13 cellular contexts compared by ENCODE assay signal in the genomic region with DNA sequence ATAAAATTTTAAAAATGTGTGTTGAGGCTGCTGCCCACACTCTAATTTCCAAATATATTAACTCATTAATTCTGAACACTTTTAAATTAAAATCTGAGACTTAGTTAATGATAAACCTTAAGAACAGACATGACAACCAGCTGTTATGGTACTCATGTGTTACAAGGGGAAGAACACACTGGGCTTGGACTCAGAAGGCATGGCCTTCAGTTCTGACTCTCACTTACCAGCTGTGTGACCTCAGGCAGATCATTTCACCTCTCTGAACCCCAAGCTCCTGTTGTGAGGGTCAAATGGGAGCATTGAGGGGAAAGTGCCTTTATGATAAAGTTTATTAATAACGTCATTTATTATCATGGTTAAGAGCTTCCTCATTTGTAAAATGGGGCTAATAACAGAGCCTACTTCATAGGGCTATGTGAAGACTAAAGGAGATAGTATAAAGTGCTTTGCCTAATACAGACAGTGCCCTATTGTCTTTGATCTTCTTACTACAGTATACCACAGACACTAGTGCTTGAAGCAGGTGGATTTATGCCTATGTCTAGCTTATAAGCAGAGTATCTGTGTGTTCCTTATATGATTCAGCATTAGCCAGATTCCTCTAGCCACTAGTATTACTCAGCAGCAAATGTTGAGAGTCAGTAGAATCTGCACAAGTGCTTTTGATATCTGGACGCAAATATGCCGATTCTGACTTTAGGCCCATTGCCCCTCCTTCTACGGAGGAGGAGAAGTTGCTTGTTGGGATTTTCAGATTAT.
DNase-seq lines count a peak whose midpoint lies in the region; ATAC-seq, FAIRE-seq and TF ChIP-seq lines count a peak whose summit lies in the region.
"Had no signal": no experiment of that assay in that cellular context is flagged by ENCODE, and none has a peak within 500 bp of the region (broad histone marks: within the 10 kb centered on the region; RNA-seq: fewer than 3 reads in every experiment).

No MANE protein-coding gene starts in this region.

- no peaks in the 10 kb centered on the region for H3K27me3 ChIP-seq in GM12878 (replicated peaks in 1 of 2; ENCODE audit: control insufficient read depth in 2 of 2, insufficient read depth in 2 of 2, low read length in 1 of 2)
- H3K27me3 ChIP-seq: ovary had no signal

- peak; percentile 50 for ATAC-seq in GM18867 (IDR thresholded peaks at IDR 0.05; ENCODE audit: unreplicated experiment)
- ATAC-seq in GM21576 (IDR thresholded peaks at IDR 0.05; ENCODE audit: unreplicated experiment): peak; percentile 42
- peak; percentile 39 for ATAC-seq in HG03103 (IDR thresholded peaks at IDR 0.05; ENCODE audit: low read depth, unreplicated experiment)
- ATAC-seq in GM12878: peak; percentile 66
- ATAC-seq in left colon: no peak

- POLR2A ChIA-PET in GM12878 (lab: Charles Lee) (no interaction called here), OCI-LY7 (lab: Charles Lee) (interaction anchor here (0.5 kb wide), 1 partner anchor 45 kb away, joined by 3 read pairs; no protein-coding TSS in a partner anchor)

- TF ChIP-seq CTCF in GM12878 (IDR thresholded peaks at IDR 0.05 in 2 of 3, conservative IDR thresholded peaks at IDR 0.05 in 1 of 3; ENCODE audit: control insufficient read depth in 2 of 3, extremely low read depth in 1 of 3, insufficient read depth in 1 of 3, low read depth in 3 of 3, low read length in 3 of 3) (no peak), OCI-LY7 (conservative IDR thresholded peaks at IDR 0.05; ENCODE audit: low read length) (no peak)

- H3K4me2 ChIP-seq in GM12878 (ENCODE audit: control insufficient read depth, insufficient read depth) (no peak overlapping the region), OCI-LY7 (ENCODE audit: low read length) (no peak overlapping the region)

- TF ChIP-seq EP300 in GM12878 (IDR thresholded peaks at IDR 0.05; ENCODE audit: borderline replicate concordance in 1 of 2, control insufficient read depth in 1 of 2, low read depth in 2 of 2, low read length in 2 of 2): no peak

- FAIRE-seq in GM12878 (lab: Jason Lieb, UNC): no peak

- SMC1A ChIA-PET in GM12878 (lab: Charles Lee; ENCODE audit: uncharacterized antibody, unreplicated experiment): interaction anchor here (0.8 to 1.8 kb wide), 4 partner anchors 10 to 89 kb away, joined by 3 to 10 read pairs (median 6); no protein-coding TSS in a partner anchor

- RAD21 ChIA-PET in GM12878 (lab: Charles Lee; ENCODE audit: unreplicated experiment): interaction anchor here (1.5 kb wide), 1 partner anchor 206 kb away, joined by 3 read pairs; no protein-coding TSS in a partner anchor

- H4K20me1 ChIP-seq in GM12878 (ENCODE audit: control insufficient read depth, insufficient read depth) (no peaks in the 10 kb centered on the region), OCI-LY7 (ENCODE audit: insufficient read depth, low read length) (no peaks in the 10 kb centered on the region)

- H3K4me1 ChIP-seq in GM12878 (ENCODE audit: control insufficient read depth, insufficient read depth, low read length) (peaks cover 8% of the 10 kb centered on the region), OCI-LY7 (ENCODE audit: insufficient read depth, low read length, poor library complexity, severe bottlenecking) (no peaks in the 10 kb centered on the region)

- 30% methylated on average over 4 of the region's 4 CpGs for WGBS in GM12878 (ENCODE audit: insufficient coverage, insufficient replicate concordance, low lambda C conversion rate, missing lambda C conversion rate)

- H3K9me2 ChIP-seq in OCI-LY7 (ENCODE audit: insufficient read depth, low read length): no peaks in the 10 kb centered on the region

- H2AFZ ChIP-seq in GM12878 (ENCODE audit: control insufficient read depth, low read depth, low read length) (no peak overlapping the region), OCI-LY7 (ENCODE audit: low read length) (no peak overlapping the region)

- TF ChIP-seq RAD21 in GM12878 (IDR thresholded peaks at IDR 0.05; ENCODE audit: insufficient read depth, low read depth, low read length): no peak

- H3K4me3 ChIP-seq in GM12878 (no peak overlapping the region), OCI-LY7 (ENCODE audit: low read depth, low read length, poor library complexity, severe bottlenecking) (no peak overlapping the region)
- H3K4me3 ChIP-seq: ovary had no signal

- H3K9me3 ChIP-seq in GM12878 (replicated peaks; ENCODE audit: control insufficient read depth, insufficient read depth, low read length): peaks cover 2% of the 10 kb centered on the region; the same call in 1 of the 3 replicates
- H3K9me3 ChIP-seq in OCI-LY7 (ENCODE audit: low read length): no peaks in the 10 kb centered on the region
- H3K9me3 ChIP-seq: ovary had no signal

- intact Hi-C loops in GM12878 (cut with micrococcal nuclease; ENCODE audit: unreplicated experiment) (no loop called here), left colon (cut with DNase I, micrococcal nuclease) (no loop called here), OCI-LY7 (cut with micrococcal nuclease; ENCODE audit: unreplicated experiment) (no loop called here)

- H3K27ac ChIP-seq in GM12878 (ENCODE audit: control insufficient read depth, insufficient read depth) (no peak overlapping the region; the same call in 1 of the 2 replicates), OCI-LY7 (ENCODE audit: low read depth, low read length, poor library complexity, severe bottlenecking) (no peak overlapping the region)
- H3K27ac ChIP-seq: ovary had no signal

- CTCF ChIA-PET in GM12878 (lab: Yijun Ruan, JAX) (interaction anchor here (0.9 to 1.2 kb wide), 2 partner anchors 55 to 206 kb away, joined by 3 read pairs; no protein-coding TSS in a partner anchor), OCI-LY7 (lab: Charles Lee; ENCODE audit: unreplicated experiment) (no interaction called here)

- in situ Hi-C loops in GM12878 (cut with MboI): no loop called here

- TF ChIP-seq POLR2A in GM12878 (IDR thresholded peaks at IDR 0.05; ENCODE audit: low read depth, low read length): no peak

- H3K79me2 ChIP-seq in GM12878 (ENCODE audit: control insufficient read depth, insufficient read depth, low read length) (no peaks in the 10 kb centered on the region), OCI-LY7 (ENCODE audit: insufficient read depth, low read depth, low read length) (no peaks in the 10 kb centered on the region)

- DNase-seq in GM12878 (ENCODE audit: low read depth, low spot score): no peak
- no peak for DNase-seq in DMS114 treated with DMSO at 0.1 percent for 48 hours (lab: John Stamatoyannopoulos, UW; ENCODE audit: unreplicated experiment)
- no peak for DNase-seq in left colon
- no peak for DNase-seq in OCI-LY7 (ENCODE audit: low spot score)
- no peak for DNase-seq in HUDEP-2 (lab: John Stamatoyannopoulos, UW; ENCODE audit: unreplicated experiment in 76 of 76)
- DNase-seq: activated CD4-positive, alpha-beta T cell treated with anti-CD3 and anti-CD28 coated beads, Interleukin-2, amount 50 U/mL, for 4 hours; activated naive CD4-positive, alpha-beta T cell; AML-193; ovary; T-helper 1 cell had no signal

- H3K9ac ChIP-seq in GM12878 (ENCODE audit: control insufficient read depth, insufficient read depth, low read length): no peak overlapping the region

- no TSS peak for BruUV-seq in GM12878 (replicated peaks; lab: Mats Ljungman, UMichigan)
- no TSS peak for BruUV-seq in OCI-LY7 (replicated peaks; lab: Mats Ljungman, UMichigan)

- H3K36me3 ChIP-seq in GM12878 (ENCODE audit: control insufficient read depth in 2 of 2, insufficient read depth in 2 of 2, low read length in 1 of 2): peaks cover 6 to 26% of the 10 kb centered on the region in 2 experiments
- no peaks in the 10 kb centered on the region for H3K36me3 ChIP-seq in OCI-LY7 (ENCODE audit: insufficient read depth, low read length)
- H3K36me3 ChIP-seq: ovary had no signal

TF ChIP-seq in GM12878, 131 proteins besides CTCF, POLR2A, EP300 and RAD21:
- TF ChIP-seq, protein P1, sequence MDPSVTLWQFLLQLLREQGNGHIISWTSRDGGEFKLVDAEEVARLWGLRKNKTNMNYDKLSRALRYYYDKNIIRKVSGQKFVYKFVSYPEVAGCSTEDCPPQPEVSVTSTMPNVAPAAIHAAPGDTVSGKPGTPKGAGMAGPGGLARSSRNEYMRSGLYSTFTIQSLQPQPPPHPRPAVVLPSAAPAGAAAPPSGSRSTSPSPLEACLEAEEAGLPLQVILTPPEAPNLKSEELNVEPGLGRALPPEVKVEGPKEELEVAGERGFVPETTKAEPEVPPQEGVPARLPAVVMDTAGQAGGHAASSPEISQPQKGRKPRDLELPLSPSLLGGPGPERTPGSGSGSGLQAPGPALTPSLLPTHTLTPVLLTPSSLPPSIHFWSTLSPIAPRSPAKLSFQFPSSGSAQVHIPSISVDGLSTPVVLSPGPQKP (IDR thresholded peaks at IDR 0.05; ENCODE audit: low read depth, low read length): no peak
- TF ChIP-seq CHD4 (IDR thresholded peaks at IDR 0.05) (no peak), EGR1 (IDR thresholded peaks at IDR 0.05; ENCODE audit: borderline replicate concordance in 1 of 2, low read depth in 2 of 2, low read length in 2 of 2) (no peak), PAX5 (IDR thresholded peaks at IDR 0.05; ENCODE audit: borderline replicate concordance, low read depth, low read length) (no peak), JUND (IDR thresholded peaks at IDR 0.05; ENCODE audit: low read depth, low read length) (no peak), HDGF (IDR thresholded peaks at IDR 0.05) (no peak), EED (IDR thresholded peaks at IDR 0.05; ENCODE audit: low read depth) (no peak)
